ENCODE assay signal across 8 cellular contexts in the genomic region with DNA sequence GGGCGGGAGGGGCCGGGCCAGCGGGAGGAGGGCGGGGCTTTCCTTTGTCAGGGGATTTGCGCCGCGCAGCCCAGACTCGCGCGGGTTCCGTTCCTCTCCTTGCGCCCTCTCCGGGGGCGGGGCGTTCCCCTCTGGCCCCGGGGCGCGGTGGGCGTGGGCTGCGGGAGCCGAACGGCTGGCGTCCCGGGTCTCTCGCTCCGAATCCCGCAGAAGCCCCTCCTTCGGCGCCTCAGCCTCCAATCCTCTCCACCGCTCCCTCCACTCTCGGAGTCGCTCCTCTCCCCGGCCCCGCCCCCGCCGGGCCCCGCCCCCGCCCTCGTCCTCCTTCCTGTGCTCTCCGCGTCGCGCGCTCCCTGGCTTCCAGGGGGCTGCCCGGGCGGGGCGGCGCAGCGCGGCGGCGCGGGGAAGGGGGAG.
DNase-seq lines count a peak whose midpoint lies in the region; ATAC-seq and TF ChIP-seq lines count a peak whose summit lies in the region.

No MANE protein-coding gene starts in this region.

- H3K27me3 ChIP-seq in HL-60 (ENCODE audit: insufficient read depth, poor library complexity, severe bottlenecking), result no peaks in the 10 kb centered on the region
- no peaks in the 10 kb centered on the region for H3K27me3 ChIP-seq in ectodermal cell (ENCODE audit: control insufficient read depth, insufficient read depth, low read length, poor library complexity, severe bottlenecking)

- no peaks in the 10 kb centered on the region for H3K9me3 ChIP-seq in ectodermal cell (ENCODE audit: control insufficient read depth, low read length)

- H3K27ac ChIP-seq in HL-60 (replicated peaks), result no peak overlapping the region
- peak overlapping the region; percentile 97 for H3K27ac ChIP-seq in ectodermal cell (ENCODE audit: insufficient read depth, low read depth, low read length, poor library complexity, severe bottlenecking)

- H3K36me3 ChIP-seq in ectodermal cell (ENCODE audit: control insufficient read depth, insufficient read depth, low read length), result peaks cover 9% of the 10 kb centered on the region

- H3K4me3 ChIP-seq in HL-60 (replicated peaks; ENCODE audit: insufficient read depth, low read length) (peak overlapping the region; percentile 76), ectodermal cell (ENCODE audit: insufficient read depth, low read depth, low read length) (peak overlapping the region; percentile 89)

- no peak for TF ChIP-seq CTCF in HL-60 (IDR thresholded peaks at IDR 0.05; ENCODE audit: insufficient read depth, low read length)

- DNase-seq in C1 segment of cervical spinal cord (lab: John Stamatoyannopoulos, UW) (peak; percentile 78 to 96 (median 92)), HL-60 (ENCODE audit: low read depth in 1 of 2, low spot score in 1 of 2) (peak; percentile 51 to 72), NCI-H82 treated with DMSO at 0.1 percent for 48 hours (lab: John Stamatoyannopoulos, UW; ENCODE audit: unreplicated experiment) (peak; percentile 94), lung microvascular endothelial cell (ENCODE audit: low read depth in 2 of 2) (peak; percentile 92)
- peak; percentile 68 to 71 for DNase-seq in activated CD8-positive, alpha-beta memory T cell treated with anti-CD3 and anti-CD28 coated beads for 1 hour (ENCODE audit: extremely low read depth in 1 of 2, low read depth in 1 of 2)
- peak; percentile 63 to 68 (median 67) for DNase-seq in stimulated activated CD4-positive, alpha-beta T cell treated with anti-CD3 and anti-CD28 coated beads, TNF-alpha, amount 100 ng/mL, for 4 hours (ENCODE audit: low read depth in 3 of 3)

- WGBS in ectodermal cell, 2 experiments, result 0 to 1% methylated on average over 53 of the region's 53 CpGs

- ATAC-seq in GM19463 (IDR thresholded peaks at IDR 0.05; ENCODE audit: unreplicated experiment), result peak; percentile 83

- peaks cover 27% of the 10 kb centered on the region for H3K4me1 ChIP-seq in ectodermal cell (ENCODE audit: control insufficient read depth, insufficient read depth, low read length)
